In genomic region chr16:24535827-24536226, GRCh38 we compare ENCODE assay signal across 1 cellular context.
TF ChIP-seq lines count a peak whose summit lies in the region.

No MANE protein-coding gene starts in this region.

TF ChIP-seq in HepG2, 621 proteins besides CTCF, POLR2A, EP300 and RAD21 (continues in another document):
- TF ChIP-seq, protein P1, sequence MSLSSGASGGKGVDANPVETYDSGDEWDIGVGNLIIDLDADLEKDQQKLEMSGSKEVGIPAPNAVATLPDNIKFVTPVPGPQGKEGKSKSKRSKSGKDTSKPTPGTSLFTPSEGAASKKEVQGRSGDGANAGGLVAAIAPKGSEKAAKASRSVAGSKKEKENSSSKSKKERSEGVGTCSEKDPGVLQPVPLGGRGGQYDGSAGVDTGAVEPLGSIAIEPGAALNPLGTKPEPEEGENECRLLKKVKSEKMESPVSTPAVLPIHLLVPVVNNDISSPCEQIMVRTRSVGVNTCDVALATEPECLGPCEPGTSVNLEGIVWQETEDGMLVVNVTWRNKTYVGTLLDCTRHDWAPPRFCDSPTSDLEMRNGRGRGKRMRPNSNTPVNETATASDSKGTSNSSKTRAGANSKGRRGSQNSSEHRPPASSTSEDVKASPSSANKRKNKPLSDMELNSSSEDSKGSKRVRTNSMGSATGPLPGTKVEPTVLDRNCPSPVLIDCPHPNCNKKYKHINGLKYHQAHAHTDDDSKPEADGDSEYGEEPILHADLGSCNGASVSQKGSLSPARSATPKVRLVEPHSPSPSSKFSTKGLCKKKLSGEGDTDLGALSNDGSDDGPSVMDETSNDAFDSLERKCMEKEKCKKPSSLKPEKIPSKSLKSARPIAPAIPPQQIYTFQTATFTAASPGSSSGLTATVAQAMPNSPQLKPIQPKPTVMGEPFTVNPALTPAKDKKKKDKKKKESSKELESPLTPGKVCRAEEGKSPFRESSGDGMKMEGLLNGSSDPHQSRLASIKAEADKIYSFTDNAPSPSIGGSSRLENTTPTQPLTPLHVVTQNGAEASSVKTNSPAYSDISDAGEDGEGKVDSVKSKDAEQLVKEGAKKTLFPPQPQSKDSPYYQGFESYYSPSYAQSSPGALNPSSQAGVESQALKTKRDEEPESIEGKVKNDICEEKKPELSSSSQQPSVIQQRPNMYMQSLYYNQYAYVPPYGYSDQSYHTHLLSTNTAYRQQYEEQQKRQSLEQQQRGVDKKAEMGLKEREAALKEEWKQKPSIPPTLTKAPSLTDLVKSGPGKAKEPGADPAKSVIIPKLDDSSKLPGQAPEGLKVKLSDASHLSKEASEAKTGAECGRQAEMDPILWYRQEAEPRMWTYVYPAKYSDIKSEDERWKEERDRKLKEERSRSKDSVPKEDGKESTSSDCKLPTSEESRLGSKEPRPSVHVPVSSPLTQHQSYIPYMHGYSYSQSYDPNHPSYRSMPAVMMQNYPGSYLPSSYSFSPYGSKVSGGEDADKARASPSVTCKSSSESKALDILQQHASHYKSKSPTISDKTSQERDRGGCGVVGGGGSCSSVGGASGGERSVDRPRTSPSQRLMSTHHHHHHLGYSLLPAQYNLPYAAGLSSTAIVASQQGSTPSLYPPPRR (CRISPR knock-in tag; IDR thresholded peaks at IDR 0.05; ENCODE audit: borderline replicate concordance): no peak
- no peak for TF ChIP-seq ZNF121 (CRISPR knock-in tag; IDR thresholded peaks at IDR 0.05)
- TF ChIP-seq, protein P2, sequence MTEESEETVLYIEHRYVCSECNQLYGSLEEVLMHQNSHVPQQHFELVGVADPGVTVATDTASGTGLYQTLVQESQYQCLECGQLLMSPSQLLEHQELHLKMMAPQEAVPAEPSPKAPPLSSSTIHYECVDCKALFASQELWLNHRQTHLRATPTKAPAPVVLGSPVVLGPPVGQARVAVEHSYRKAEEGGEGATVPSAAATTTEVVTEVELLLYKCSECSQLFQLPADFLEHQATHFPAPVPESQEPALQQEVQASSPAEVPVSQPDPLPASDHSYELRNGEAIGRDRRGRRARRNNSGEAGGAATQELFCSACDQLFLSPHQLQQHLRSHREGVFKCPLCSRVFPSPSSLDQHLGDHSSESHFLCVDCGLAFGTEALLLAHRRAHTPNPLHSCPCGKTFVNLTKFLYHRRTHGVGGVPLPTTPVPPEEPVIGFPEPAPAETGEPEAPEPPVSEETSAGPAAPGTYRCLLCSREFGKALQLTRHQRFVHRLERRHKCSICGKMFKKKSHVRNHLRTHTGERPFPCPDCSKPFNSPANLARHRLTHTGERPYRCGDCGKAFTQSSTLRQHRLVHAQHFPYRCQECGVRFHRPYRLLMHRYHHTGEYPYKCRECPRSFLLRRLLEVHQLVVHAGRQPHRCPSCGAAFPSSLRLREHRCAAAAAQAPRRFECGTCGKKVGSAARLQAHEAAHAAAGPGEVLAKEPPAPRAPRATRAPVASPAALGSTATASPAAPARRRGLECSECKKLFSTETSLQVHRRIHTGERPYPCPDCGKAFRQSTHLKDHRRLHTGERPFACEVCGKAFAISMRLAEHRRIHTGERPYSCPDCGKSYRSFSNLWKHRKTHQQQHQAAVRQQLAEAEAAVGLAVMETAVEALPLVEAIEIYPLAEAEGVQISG (CRISPR knock-in tag; IDR thresholded peaks at IDR 0.05): no peak
- TF ChIP-seq GABPB1 (CRISPR knock-in tag; IDR thresholded peaks at IDR 0.05): 0 out of 2 replicates have a peak, but pooled peaks have one; percentile 7
- TF ChIP-seq KAT7 (CRISPR knock-in tag; IDR thresholded peaks at IDR 0.05; ENCODE audit: borderline replicate concordance): no peak
- 0 out of 2 replicates have a peak, but pooled peaks have one; percentile 8 for TF ChIP-seq ARID5B (CRISPR knock-in tag; IDR thresholded peaks at IDR 0.05)
- TF ChIP-seq ARNT (IDR thresholded peaks at IDR 0.05): no peak
- TF ChIP-seq PRDM10 (CRISPR knock-in tag; IDR thresholded peaks at IDR 0.05; ENCODE audit: low read depth): peak; percentile 44; the same call in 1 of the 2 replicates
- TF ChIP-seq ZNF530 (CRISPR knock-in tag; IDR thresholded peaks at IDR 0.05; ENCODE audit: low read depth): no peak
- TF ChIP-seq SUZ12 (IDR thresholded peaks at IDR 0.05; ENCODE audit: low read depth, low read length): no peak
- 0 out of 2 replicates have a peak, but pooled peaks have one; percentile 17 for TF ChIP-seq ZNF232 (CRISPR knock-in tag; IDR thresholded peaks at IDR 0.05; ENCODE audit: borderline replicate concordance)
- TF ChIP-seq GATA4 (IDR thresholded peaks at IDR 0.05; ENCODE audit: borderline replicate concordance, low read depth): no peak
- no peak for TF ChIP-seq PTBP1 (IDR thresholded peaks at IDR 0.05; ENCODE audit: low read depth, low read length, poor library complexity, severe bottlenecking)
- TF ChIP-seq HNRNPL (IDR thresholded peaks at IDR 0.05; ENCODE audit: low read depth, low read length): no peak
- no peak for TF ChIP-seq ZNF331 (CRISPR knock-in tag; IDR thresholded peaks at IDR 0.05)
- no peak for TF ChIP-seq REPIN1 (CRISPR knock-in tag; IDR thresholded peaks at IDR 0.05; ENCODE audit: borderline replicate concordance, low read depth)
- TF ChIP-seq ZNF672 (CRISPR knock-in tag; IDR thresholded peaks at IDR 0.05): no peak
- no peak for TF ChIP-seq DZIP1 (CRISPR knock-in tag; IDR thresholded peaks at IDR 0.05)
- no peak for TF ChIP-seq ZNF619 (CRISPR knock-in tag; IDR thresholded peaks at IDR 0.05)
- TF ChIP-seq RXRB (CRISPR knock-in tag; IDR thresholded peaks at IDR 0.05; ENCODE audit: borderline replicate concordance): peak; percentile 32; the same call in 1 of the 2 replicates
- no peak for TF ChIP-seq PCBP2 (optimal IDR thresholded peaks at IDR 0.05; ENCODE audit: low read depth, low read length, poor library complexity, severe bottlenecking)
- TF ChIP-seq, protein P3, sequence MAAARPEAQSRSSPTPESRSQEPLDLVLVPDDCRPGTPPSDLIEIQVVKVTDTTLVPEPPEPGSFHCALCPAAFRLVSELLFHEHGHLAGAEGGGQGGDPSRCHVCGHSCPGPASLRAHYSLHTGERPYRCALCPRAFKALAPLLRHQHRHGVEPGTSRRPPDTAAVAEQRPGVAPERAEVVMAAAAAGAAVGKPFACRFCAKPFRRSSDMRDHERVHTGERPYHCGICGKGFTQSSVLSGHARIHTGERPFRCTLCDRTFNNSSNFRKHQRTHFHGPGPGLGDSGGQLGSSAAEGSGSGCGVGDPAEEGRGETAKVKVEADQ (CRISPR knock-in tag; IDR thresholded peaks at IDR 0.05; ENCODE audit: borderline replicate concordance): no peak
- TF ChIP-seq JARID2 (CRISPR knock-in tag; IDR thresholded peaks at IDR 0.05; ENCODE audit: insufficient replicate concordance): no peak
- peak; percentile 17 for TF ChIP-seq SKI (IDR thresholded peaks at IDR 0.05; ENCODE audit: partially characterized antibody)
- TF ChIP-seq ZNF670 (CRISPR knock-in tag; IDR thresholded peaks at IDR 0.05; ENCODE audit: borderline replicate concordance): no peak
- no peak for TF ChIP-seq CHD2 (IDR thresholded peaks at IDR 0.05; ENCODE audit: low read depth, low read length)
- TF ChIP-seq GLI4 (CRISPR knock-in tag; IDR thresholded peaks at IDR 0.05; ENCODE audit: borderline replicate concordance): no peak
- TF ChIP-seq, protein P4, sequence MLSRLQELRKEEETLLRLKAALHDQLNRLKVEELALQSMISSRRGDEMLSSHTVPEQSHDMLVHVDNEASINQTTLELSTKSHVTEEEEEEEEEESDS (CRISPR knock-in tag; IDR thresholded peaks at IDR 0.05; ENCODE audit: borderline replicate concordance): no peak
- no peak for TF ChIP-seq DPF2 (CRISPR knock-in tag; IDR thresholded peaks at IDR 0.05; ENCODE audit: borderline replicate concordance, low read depth)
- no peak for TF ChIP-seq JUND (CRISPR knock-in tag; IDR thresholded peaks at IDR 0.05)
- TF ChIP-seq BCLAF1 (IDR thresholded peaks at IDR 0.05): no peak
- TF ChIP-seq SMYD3 (CRISPR knock-in tag; IDR thresholded peaks at IDR 0.05): no peak
- no peak for TF ChIP-seq ZBTB34 (CRISPR knock-in tag; IDR thresholded peaks at IDR 0.05)
